1 cellular context compared by ENCODE assay signal in genomic region chr19:1208830-1209229, GRCh38.
TF ChIP-seq lines count a peak whose summit lies in the region.

No MANE protein-coding gene starts in this region.

TF ChIP-seq in K562, 482 proteins besides CTCF, POLR2A, EP300 and RAD21:
- peak; percentile 13 for TF ChIP-seq POLR2B (IDR thresholded peaks at IDR 0.05; ENCODE audit: low read depth, partially characterized antibody)
